In the genomic region with DNA sequence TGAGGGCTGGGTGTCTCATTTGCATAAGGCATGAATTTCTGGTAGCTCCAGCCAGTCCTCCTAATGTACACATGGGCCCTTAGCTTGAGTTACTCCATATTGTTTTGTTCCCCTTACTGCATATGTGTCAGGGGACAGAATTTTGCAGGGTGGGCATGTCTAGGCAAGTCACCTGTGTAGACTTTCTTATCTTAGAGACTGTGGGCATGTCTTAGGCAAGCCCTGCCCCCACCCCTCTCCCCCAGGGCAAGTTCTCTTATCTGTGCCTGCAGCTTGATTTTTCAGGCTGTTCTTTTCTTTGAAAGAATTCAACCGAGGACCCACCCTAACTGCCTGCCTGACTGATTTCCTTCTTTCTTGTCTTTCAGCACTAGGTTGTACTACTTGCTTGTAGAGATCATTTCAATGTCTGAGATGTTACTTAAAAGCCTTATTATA, we compare ENCODE assay signal across 30 cellular contexts. TPM values are rescaled to one million over a fixed set of nuclear protein-coding genes. Genes with fewer than 3 reads are reported as not detected.
"Had no signal": no experiment of that assay in that cellular context is flagged by ENCODE, and none has a peak within 500 bp of the region (broad histone marks: within the 10 kb centered on the region; RNA-seq: fewer than 3 reads in every experiment).

No MANE protein-coding gene starts in this region.

- H3K9ac ChIP-seq: neural progenitor cell had no signal

- H3K4me2 ChIP-seq: neural progenitor cell had no signal

- ATAC-seq: foreskin keratinocyte; heart left ventricle; left lung; lower lobe of right lung; natural killer cell; stimulated activated naive B cell treated with anti-CD40 and anti-IgM and Interleukin-4, amounts not matched to agents 10 μg/mL and 1 μg/mL and 100 μg/mL, for 72 hours had no signal

- H3K4me3 ChIP-seq: esophagus muscularis mucosa, heart left ventricle, left lung, lower lobe of right lung, neural progenitor cell, right atrium auricular region, stomach, thyroid gland, upper lobe of left lung, vagina had no signal

- H3K27ac ChIP-seq: brain microvascular endothelial cell, esophagus muscularis mucosa, foreskin keratinocyte, heart left ventricle, left lung, lower lobe of right lung, neural progenitor cell, right atrium auricular region, stomach, thyroid gland, upper lobe of left lung, vagina had no signal

- H2AFZ ChIP-seq: neural progenitor cell had no signal

- DNase-seq: activated CD4-positive, alpha-beta T cell treated with anti-CD3 and anti-CD28 coated beads for 4 hours; activated CD4-positive, alpha-beta T cell treated with anti-CD3 and anti-CD28 coated beads, Interleukin-2, amount 50 U/mL, for 48 hours; activated CD8-positive, alpha-beta memory T cell treated with anti-CD3 and anti-CD28 coated beads, Interleukin-2, amount 50 U/mL, for 4 hours; activated effector memory CD4-positive, alpha-beta T cell treated with anti-CD3 and anti-CD28 coated beads, Interleukin-2, amount 50 U/mL, for 16 hours; activated naive CD4-positive, alpha-beta T cell treated with anti-CD3 and anti-CD28 coated beads for 36 hours; activated naive CD8-positive, alpha-beta T cell treated with anti-CD3 and anti-CD28 coated beads for 36 hours; activated T-cell treated with anti-CD3 and anti-CD28 coated beads, Interleukin-2, amount 50 U/mL, for 1 hour; brain microvascular endothelial cell; caudate nucleus; cortex of kidney; heart left ventricle; kidney glomerular epithelial cell; left lung; lower lobe of right lung; mesendoderm; natural killer cell; stimulated activated CD4-positive, alpha-beta T cell treated with anti-CD3 and anti-CD28 coated beads, Interleukin-15, amount 100 ng/mL, for 24 hours; stimulated activated CD4-positive, alpha-beta T cell treated with anti-CD3 and anti-CD28 coated beads, Interleukin-2, amount 100 ng/mL, for 24 hours; stimulated activated naive B cell treated with anti-CD40 and anti-IgM and Interleukin-4, amounts not matched to agents 10 μg/mL and 1 μg/mL and 100 μg/mL, for 72 hours; stomach; T1000; thyroid gland; upper lobe of left lung had no signal

- H3K27me3 ChIP-seq: brain microvascular endothelial cell, esophagus muscularis mucosa, foreskin keratinocyte, heart left ventricle, left lung, neural progenitor cell, right atrium auricular region, stomach, thyroid gland, upper lobe of left lung, vagina had no signal

- FAIRE-seq: astrocyte, endothelial cell of umbilical vein had no signal

- H3K4me1 ChIP-seq: esophagus muscularis mucosa, foreskin keratinocyte, heart left ventricle, left lung, lower lobe of right lung, right atrium auricular region, stomach, upper lobe of left lung, vagina had no signal

- H3K36me3 ChIP-seq: brain microvascular endothelial cell, esophagus muscularis mucosa, heart left ventricle, left lung, lower lobe of right lung, neural progenitor cell, right atrium auricular region, stomach, thyroid gland, upper lobe of left lung, vagina had no signal

- H3K9me3 ChIP-seq: esophagus muscularis mucosa, lower lobe of right lung, right atrium auricular region, thyroid gland, vagina had no signal

RNA-seq across cellular contexts. Expression of gene NHLRC1, which starts 32.1 kb away (rescaled TPM):
- total RNA-seq: astrocyte had no signal
